ENCODE assay signal across 8 cellular contexts in the genomic region with DNA sequence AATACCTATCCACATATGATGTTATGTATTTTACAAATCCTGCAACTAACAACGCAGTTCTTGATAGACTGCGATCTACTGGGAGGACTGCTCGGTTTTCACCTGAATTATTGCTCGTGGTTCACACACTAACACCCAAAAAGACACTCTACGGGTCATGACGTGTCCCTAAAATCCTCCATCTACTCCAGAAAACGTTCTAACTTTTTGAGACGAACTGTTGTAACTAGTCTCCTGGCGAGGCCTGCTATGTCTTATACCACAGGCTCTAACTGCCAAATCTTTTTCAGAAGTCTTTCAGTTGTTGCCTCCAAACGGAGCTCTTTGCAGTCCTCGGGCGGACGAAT.
A peak's percentile ranks its signal among the peaks of the same experiment; 100 is the strongest.
DNase-seq lines count a peak whose midpoint lies in the region; ATAC-seq and TF ChIP-seq lines count a peak whose summit lies in the region.

No MANE protein-coding gene starts in this region.

- peaks cover 38% of the 10 kb centered on the region for H3K4me1 Mint-ChIP-seq in activated CD4-positive, alpha-beta T cell treated with anti-CD3 and anti-CD28 coated beads, Interleukin-2, amount 10 ng/mL, durations not matched to agents 7 days and 5 days
- H3K4me1 Mint-ChIP-seq in activated naive CD8-positive, alpha-beta T cell treated with anti-CD3 and anti-CD28 coated beads, Interleukin-2, amount 50 U/mL, for 24 hours: peaks cover 50% of the 10 kb centered on the region

- ATAC-seq in activated naive CD8-positive, alpha-beta T cell treated with anti-CD3 and anti-CD28 coated beads, Interleukin-2, amount 50 U/mL, for 24 hours: no peak
- ATAC-seq in left lung: no peak
- no peak for ATAC-seq in GM18909 (IDR thresholded peaks at IDR 0.05; ENCODE audit: poor library complexity, unreplicated experiment)

- DNase-seq in activated CD4-positive, alpha-beta T cell treated with anti-CD3 and anti-CD28 coated beads, Interleukin-2, amount 10 ng/mL, durations not matched to agents 7 days and 5 days: no peak
- DNase-seq in activated CD4-positive, alpha-beta T cell treated with anti-CD3 and anti-CD28 coated beads, Interleukin-2, amount 50 U/mL, for 1 hour: no peak
- no peak for DNase-seq in activated naive CD8-positive, alpha-beta T cell treated with anti-CD3 and anti-CD28 coated beads, Interleukin-2, amount 50 U/mL, for 24 hours
- DNase-seq in left lung: no peak
- DNase-seq in thyroid gland: no peak
- no peak for DNase-seq in NCI-H82 (lab: John Stamatoyannopoulos, UW)
- no peak for DNase-seq in NCI-H2029 (lab: John Stamatoyannopoulos, UW)

- no peak for TF ChIP-seq POLR2A in thyroid gland (IDR thresholded peaks at IDR 0.05)

- peak overlapping the region; percentile 91 for H3K27ac Mint-ChIP-seq in activated CD4-positive, alpha-beta T cell treated with anti-CD3 and anti-CD28 coated beads, Interleukin-2, amount 10 ng/mL, durations not matched to agents 7 days and 5 days
- H3K27ac Mint-ChIP-seq in activated naive CD8-positive, alpha-beta T cell treated with anti-CD3 and anti-CD28 coated beads, Interleukin-2, amount 50 U/mL, for 24 hours: peak overlapping the region; percentile 85

- no peaks in the 10 kb centered on the region for H3K9me3 Mint-ChIP-seq in activated CD4-positive, alpha-beta T cell treated with anti-CD3 and anti-CD28 coated beads, Interleukin-2, amount 10 ng/mL, durations not matched to agents 7 days and 5 days
- no peaks in the 10 kb centered on the region for H3K9me3 Mint-ChIP-seq in activated naive CD8-positive, alpha-beta T cell treated with anti-CD3 and anti-CD28 coated beads, Interleukin-2, amount 50 U/mL, for 24 hours

- H3K36me3 ChIP-seq in left lung (no peaks in the 10 kb centered on the region), thyroid gland (no peaks in the 10 kb centered on the region)

- peaks cover 27% of the 10 kb centered on the region for H3K36me3 Mint-ChIP-seq in activated CD4-positive, alpha-beta T cell treated with anti-CD3 and anti-CD28 coated beads, Interleukin-2, amount 10 ng/mL, durations not matched to agents 7 days and 5 days (ENCODE audit: low read depth)
- H3K36me3 Mint-ChIP-seq in activated naive CD8-positive, alpha-beta T cell treated with anti-CD3 and anti-CD28 coated beads, Interleukin-2, amount 50 U/mL, for 24 hours (ENCODE audit: low read depth): peaks cover 9% of the 10 kb centered on the region

- H3K4me1 ChIP-seq in left lung (peaks cover 9 to 70% of the 10 kb centered on the region in 2 donors), thyroid gland (peaks cover 9 to 24% of the 10 kb centered on the region in 2 donors)

- H3K27me3 ChIP-seq in left lung (peaks cover 2 to 20% of the 10 kb centered on the region in 2 donors), thyroid gland (peaks cover 4% of the 10 kb centered on the region)

- no peak for TF ChIP-seq CTCF in left lung (IDR thresholded peaks at IDR 0.05)
- no peak for TF ChIP-seq CTCF in thyroid gland (IDR thresholded peaks at IDR 0.05)

- CTCF ChIA-PET in activated CD4-positive, alpha-beta T cell treated with anti-CD3 and anti-CD28 coated beads, Interleukin-2, amount 10 ng/mL, durations not matched to agents 7 days and 5 days (lab: Charles Lee): no interaction called here

- peaks cover 11% of the 10 kb centered on the region for H3K27me3 Mint-ChIP-seq in activated CD4-positive, alpha-beta T cell treated with anti-CD3 and anti-CD28 coated beads, Interleukin-2, amount 10 ng/mL, durations not matched to agents 7 days and 5 days
- peaks cover 12% of the 10 kb centered on the region for H3K27me3 Mint-ChIP-seq in activated naive CD8-positive, alpha-beta T cell treated with anti-CD3 and anti-CD28 coated beads, Interleukin-2, amount 50 U/mL, for 24 hours

- H3K27ac ChIP-seq in left lung: peak overlapping the region; percentile 100
- H3K27ac ChIP-seq in thyroid gland: peak overlapping the region; percentile 92 to 100 (median 96)

- 34 to 37% methylated on average over 13 of the region's 13 CpGs for WGBS in thyroid gland, 2 donors

- POLR2A ChIA-PET in activated CD4-positive, alpha-beta T cell treated with anti-CD3 and anti-CD28 coated beads, Interleukin-2, amount 10 ng/mL, durations not matched to agents 7 days and 5 days (lab: Charles Lee): interaction anchor here (0.6 kb wide), 1 partner anchor 42 kb away, joined by 3 read pairs; no protein-coding TSS in a partner anchor

- peak overlapping the region; percentile 81 for H3K4me3 Mint-ChIP-seq in activated CD4-positive, alpha-beta T cell treated with anti-CD3 and anti-CD28 coated beads, Interleukin-2, amount 10 ng/mL, durations not matched to agents 7 days and 5 days
- H3K4me3 Mint-ChIP-seq in activated naive CD8-positive, alpha-beta T cell treated with anti-CD3 and anti-CD28 coated beads, Interleukin-2, amount 50 U/mL, for 24 hours: peak overlapping the region; percentile 80

- H3K4me3 ChIP-seq in left lung (peak overlapping the region; percentile 96), thyroid gland (replicated peaks in 1 of 3) (peak overlapping the region; percentile 55 to 99 (median 62))

- no peaks in the 10 kb centered on the region for H3K9me3 ChIP-seq in left lung
- H3K9me3 ChIP-seq in thyroid gland: no peaks in the 10 kb centered on the region

- intact Hi-C loops in left lung (cut with DNase I) (no loop called here), thyroid gland (cut with DNase I) (loop anchor here (10.0 kb wide), 2 partner anchors 129 to 411 kb away; a partner anchor contains a TSS)
